ENCODE assay signal across 19 cellular contexts in genomic region chr9:94700445-94700844, GRCh38.
"Had no signal": no experiment of that assay in that cellular context is flagged by ENCODE, and none has a peak within 500 bp of the region (broad histone marks: within the 10 kb centered on the region; RNA-seq: fewer than 3 reads in every experiment).

No MANE protein-coding gene starts in this region.

- H3K27me3 ChIP-seq: hepatocyte, pancreas had no signal

- H3K27ac ChIP-seq: coronary artery, pancreas, skin epidermis had no signal

- H3K4me3 ChIP-seq: coronary artery, hepatocyte, pancreas, skin epidermis had no signal

- H3K4me3 Mint-ChIP-seq: endodermal cell; natural killer cell treated with Interleukin-12 subunit alpha and Interleukin-12 subunit beta and Interleukin-15 and Interleukin-18, amount 100 ng/mL, for 72 hours had no signal

- H3K4me2 ChIP-seq: hepatocyte had no signal

- H3K9me3 ChIP-seq: pancreas had no signal

- H3K36me3 ChIP-seq: pancreas had no signal

- H3K4me1 ChIP-seq: pancreas had no signal

- H3K9me3 Mint-ChIP-seq: endodermal cell; natural killer cell treated with Interleukin-12 subunit alpha and Interleukin-12 subunit beta and Interleukin-15 and Interleukin-18, amount 100 ng/mL, for 72 hours had no signal

- FAIRE-seq: endothelial cell of umbilical vein, islet of Langerhans, pancreas had no signal

- H3K79me2 ChIP-seq: hepatocyte had no signal

- H3K36me3 Mint-ChIP-seq: natural killer cell treated with Interleukin-12 subunit alpha and Interleukin-12 subunit beta and Interleukin-15 and Interleukin-18, amount 100 ng/mL, for 72 hours had no signal

- H3K27ac Mint-ChIP-seq: endodermal cell; natural killer cell treated with Interleukin-12 subunit alpha and Interleukin-12 subunit beta and Interleukin-15 and Interleukin-18, amount 100 ng/mL, for 72 hours; progenitor cell of endocrine pancreas had no signal

- DNase-seq: effector CD4-positive, alpha-beta T cell; endodermal cell; erythroblast; foreskin melanocyte; head of caudate nucleus; midbrain; occipital lobe; pancreas; retina; stimulated activated CD4-positive, alpha-beta T cell treated with anti-CD3 and anti-CD28 coated beads, Interleukin-12 subunit alpha, Interleukin-12 subunit beta, amount 100 ng/mL, for 4 hours; stimulated activated naive CD4-positive, alpha-beta T cell; trophoblast cell had no signal

- H2AFZ ChIP-seq: hepatocyte had no signal
